8 cellular contexts compared by ENCODE assay signal in genomic region chr1:243483084-243483845, GRCh38.
DNase-seq lines count a peak whose midpoint lies in the region; ATAC-seq and TF ChIP-seq lines count a peak whose summit lies in the region.

No MANE protein-coding gene starts in this region.

- H3K4me1 ChIP-seq in upper lobe of right lung: peaks cover 6% of the 10 kb centered on the region

- intact Hi-C loops in Right ventricle myocardium inferior (cut with DNase I) (no loop called here), cardiac septum (cut with DNase I) (loop anchor here (10.0 kb wide), 1 partner anchor 272 kb away; no protein-coding TSS in a partner anchor), upper lobe of right lung (cut with DNase I) (no loop called here)

- ATAC-seq in Right ventricle myocardium inferior (peak; percentile 42), upper lobe of right lung (peak; percentile 12)

- TF ChIP-seq CTCF in upper lobe of right lung (IDR thresholded peaks at IDR 0.05): no peak

- H3K27me3 ChIP-seq in upper lobe of right lung (no peaks in the 10 kb centered on the region), MG63 (no peaks in the 10 kb centered on the region)

- DNase-seq in Right ventricle myocardium inferior (ENCODE audit: missing footprints) (no peak), cardiac septum (ENCODE audit: low spot score) (no peak), cerebellum (ENCODE audit: low spot score) (peak; percentile 45), lung microvascular endothelial cell (ENCODE audit: low read depth in 2 of 2) (peak; percentile 13 to 27), upper lobe of right lung (no peak), Ammon's horn (ENCODE audit: low spot score) (no peak), MG63 (no peak), hepatic stellate cell (ENCODE audit: low spot score) (no peak)

- H3K9me3 ChIP-seq in upper lobe of right lung: no peaks in the 10 kb centered on the region
- no peaks in the 10 kb centered on the region for H3K9me3 ChIP-seq in MG63

- H3K36me3 ChIP-seq in upper lobe of right lung: no peaks in the 10 kb centered on the region
- no peaks in the 10 kb centered on the region for H3K36me3 ChIP-seq in MG63

- H3K27ac ChIP-seq in upper lobe of right lung: no peak overlapping the region

- peak overlapping the region; percentile 36 for H3K4me3 ChIP-seq in upper lobe of right lung
- no peak overlapping the region for H3K4me3 ChIP-seq in MG63

Comparison
In these comparisons a context has a peak if more than half of its experiments do, and no peak if none do; other contexts are left out.
1. DNase-seq: peak in cerebellum (single experiment) and lung microvascular endothelial cell (2 of 2); none in Right ventricle myocardium inferior (single experiment), cardiac septum (single experiment), upper lobe of right lung (single experiment), Ammon's horn (single experiment), MG63 (single experiment) and hepatic stellate cell (single experiment).